Comparison of ENCODE assay signal across 1 cellular context in the genomic region with DNA sequence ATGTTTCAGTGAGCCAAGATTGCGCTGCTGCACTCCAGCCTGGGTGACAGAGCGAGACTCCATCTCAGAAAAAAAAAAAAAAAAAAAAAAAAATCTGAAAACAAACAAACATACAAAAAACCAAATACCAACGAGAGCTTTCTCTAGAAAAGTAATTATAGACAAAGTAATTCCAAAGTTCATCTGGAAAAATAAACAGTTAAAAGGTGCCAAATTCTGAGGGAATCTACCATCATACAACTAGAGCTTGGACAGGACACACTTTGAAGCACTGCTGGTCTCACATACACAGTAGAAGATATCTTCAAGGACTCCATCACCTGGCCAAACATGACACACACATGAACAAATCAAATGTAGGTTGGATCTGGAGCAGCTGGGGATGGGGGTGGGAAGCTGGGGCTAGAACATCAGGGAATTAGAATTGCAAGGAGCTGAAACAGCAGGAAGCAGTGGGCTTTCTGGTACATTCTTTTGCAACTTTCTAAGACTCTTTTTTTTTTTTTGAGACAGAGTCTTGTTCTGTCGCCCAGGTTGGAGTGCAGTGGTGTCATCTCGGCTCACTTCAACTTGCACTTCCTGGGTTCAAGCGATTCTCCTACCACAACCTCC.
TF ChIP-seq lines count a peak whose summit lies in the region.

No MANE protein-coding gene starts in this region.

TF ChIP-seq in HepG2, 621 proteins besides CTCF, POLR2A, EP300 and RAD21 (continued from another document and continues in another):
- TF ChIP-seq PAXIP1 (CRISPR knock-in tag; conservative IDR thresholded peaks at IDR 0.05) (peak; percentile 48; the same call in 1 of the 2 replicates), POLR2AphosphoS2 (IDR thresholded peaks at IDR 0.05; ENCODE audit: low read depth, low read length) (no peak), ZNF772 (CRISPR knock-in tag; IDR thresholded peaks at IDR 0.05) (no peak), ZNF776 (CRISPR knock-in tag; IDR thresholded peaks at IDR 0.05) (no peak), FOXP1 (IDR thresholded peaks at IDR 0.05) (0 out of 2 replicates have a peak, but pooled peaks have one; percentile 11), FOXP1 (CRISPR knock-in tag; IDR thresholded peaks at IDR 0.05) (peak; percentile 50; the same call in 1 of the 2 replicates), WIZ (CRISPR knock-in tag; IDR thresholded peaks at IDR 0.05) (no peak), DPF2 (CRISPR knock-in tag; IDR thresholded peaks at IDR 0.05; ENCODE audit: borderline replicate concordance, low read depth) (no peak), SOX5 (CRISPR knock-in tag; IDR thresholded peaks at IDR 0.05; ENCODE audit: borderline replicate concordance) (peak; percentile 13; the same call in 1 of the 2 replicates), GABPB1 (CRISPR knock-in tag; IDR thresholded peaks at IDR 0.05) (no peak), AHR (CRISPR knock-in tag; IDR thresholded peaks at IDR 0.05) (no peak), NFKBIZ (CRISPR knock-in tag; IDR thresholded peaks at IDR 0.05) (no peak), ZNF761 (CRISPR knock-in tag; conservative IDR thresholded peaks at IDR 0.05) (no peak), ZZZ3 (CRISPR knock-in tag; IDR thresholded peaks at IDR 0.05; ENCODE audit: borderline replicate concordance) (no peak), KLF12 (CRISPR knock-in tag; IDR thresholded peaks at IDR 0.05; ENCODE audit: borderline replicate concordance) (no peak), FOXA1 (IDR thresholded peaks at IDR 0.05) (0 out of 2 replicates have a peak, but pooled peaks have one; percentile 10), FOXA1 (CRISPR knock-in tag; IDR thresholded peaks at IDR 0.05) (no peak), ZFP1 (CRISPR knock-in tag; IDR thresholded peaks at IDR 0.05) (no peak), ZNF362 (CRISPR knock-in tag; IDR thresholded peaks at IDR 0.05; ENCODE audit: borderline replicate concordance) (peak; percentile 51; the same call in 1 of the 2 replicates), MED8 (CRISPR knock-in tag; IDR thresholded peaks at IDR 0.05; ENCODE audit: insufficient replicate concordance) (no peak), ZBTB26 (CRISPR knock-in tag; IDR thresholded peaks at IDR 0.05; ENCODE audit: borderline replicate concordance) (peak; percentile 93), ZNF672 (CRISPR knock-in tag; IDR thresholded peaks at IDR 0.05) (no peak), POLR2G (IDR thresholded peaks at IDR 0.05; ENCODE audit: low read depth, low read length) (no peak), ZMAT5 (CRISPR knock-in tag; IDR thresholded peaks at IDR 0.05; ENCODE audit: borderline replicate concordance, low read depth) (no peak), ZNF20 (CRISPR knock-in tag; IDR thresholded peaks at IDR 0.05) (no peak), GATAD1 (CRISPR knock-in tag; IDR thresholded peaks at IDR 0.05) (no peak), ZBED4 (CRISPR knock-in tag; IDR thresholded peaks at IDR 0.05; ENCODE audit: borderline replicate concordance) (no peak), HNF4A (CRISPR knock-in tag; IDR thresholded peaks at IDR 0.05) (peak; percentile 35), ZFP41 (CRISPR knock-in tag; IDR thresholded peaks at IDR 0.05; ENCODE audit: borderline replicate concordance) (no peak), RBM22 (optimal IDR thresholded peaks at IDR 0.05; ENCODE audit: low read length) (no peak), FOXK1 (CRISPR knock-in tag; IDR thresholded peaks at IDR 0.05; ENCODE audit: borderline replicate concordance, low read depth) (0 out of 2 replicates have a peak, but pooled peaks have one; percentile 19), SMYD3 (CRISPR knock-in tag; IDR thresholded peaks at IDR 0.05) (no peak), ZNF441 (CRISPR knock-in tag; IDR thresholded peaks at IDR 0.05; ENCODE audit: borderline replicate concordance) (no peak), ZBTB3 (CRISPR knock-in tag; IDR thresholded peaks at IDR 0.05; ENCODE audit: borderline replicate concordance, low read depth) (no peak), ZNF34 (CRISPR knock-in tag; IDR thresholded peaks at IDR 0.05; ENCODE audit: borderline replicate concordance) (no peak), MTERF4 (CRISPR knock-in tag; IDR thresholded peaks at IDR 0.05) (no peak), IRX3 (CRISPR knock-in tag; IDR thresholded peaks at IDR 0.05; ENCODE audit: borderline replicate concordance, low read depth) (no peak), ZNF3 (CRISPR knock-in tag; IDR thresholded peaks at IDR 0.05) (no peak), CCDC6 (CRISPR knock-in tag; IDR thresholded peaks at IDR 0.05) (no peak)
- TF ChIP-seq, protein P1, sequence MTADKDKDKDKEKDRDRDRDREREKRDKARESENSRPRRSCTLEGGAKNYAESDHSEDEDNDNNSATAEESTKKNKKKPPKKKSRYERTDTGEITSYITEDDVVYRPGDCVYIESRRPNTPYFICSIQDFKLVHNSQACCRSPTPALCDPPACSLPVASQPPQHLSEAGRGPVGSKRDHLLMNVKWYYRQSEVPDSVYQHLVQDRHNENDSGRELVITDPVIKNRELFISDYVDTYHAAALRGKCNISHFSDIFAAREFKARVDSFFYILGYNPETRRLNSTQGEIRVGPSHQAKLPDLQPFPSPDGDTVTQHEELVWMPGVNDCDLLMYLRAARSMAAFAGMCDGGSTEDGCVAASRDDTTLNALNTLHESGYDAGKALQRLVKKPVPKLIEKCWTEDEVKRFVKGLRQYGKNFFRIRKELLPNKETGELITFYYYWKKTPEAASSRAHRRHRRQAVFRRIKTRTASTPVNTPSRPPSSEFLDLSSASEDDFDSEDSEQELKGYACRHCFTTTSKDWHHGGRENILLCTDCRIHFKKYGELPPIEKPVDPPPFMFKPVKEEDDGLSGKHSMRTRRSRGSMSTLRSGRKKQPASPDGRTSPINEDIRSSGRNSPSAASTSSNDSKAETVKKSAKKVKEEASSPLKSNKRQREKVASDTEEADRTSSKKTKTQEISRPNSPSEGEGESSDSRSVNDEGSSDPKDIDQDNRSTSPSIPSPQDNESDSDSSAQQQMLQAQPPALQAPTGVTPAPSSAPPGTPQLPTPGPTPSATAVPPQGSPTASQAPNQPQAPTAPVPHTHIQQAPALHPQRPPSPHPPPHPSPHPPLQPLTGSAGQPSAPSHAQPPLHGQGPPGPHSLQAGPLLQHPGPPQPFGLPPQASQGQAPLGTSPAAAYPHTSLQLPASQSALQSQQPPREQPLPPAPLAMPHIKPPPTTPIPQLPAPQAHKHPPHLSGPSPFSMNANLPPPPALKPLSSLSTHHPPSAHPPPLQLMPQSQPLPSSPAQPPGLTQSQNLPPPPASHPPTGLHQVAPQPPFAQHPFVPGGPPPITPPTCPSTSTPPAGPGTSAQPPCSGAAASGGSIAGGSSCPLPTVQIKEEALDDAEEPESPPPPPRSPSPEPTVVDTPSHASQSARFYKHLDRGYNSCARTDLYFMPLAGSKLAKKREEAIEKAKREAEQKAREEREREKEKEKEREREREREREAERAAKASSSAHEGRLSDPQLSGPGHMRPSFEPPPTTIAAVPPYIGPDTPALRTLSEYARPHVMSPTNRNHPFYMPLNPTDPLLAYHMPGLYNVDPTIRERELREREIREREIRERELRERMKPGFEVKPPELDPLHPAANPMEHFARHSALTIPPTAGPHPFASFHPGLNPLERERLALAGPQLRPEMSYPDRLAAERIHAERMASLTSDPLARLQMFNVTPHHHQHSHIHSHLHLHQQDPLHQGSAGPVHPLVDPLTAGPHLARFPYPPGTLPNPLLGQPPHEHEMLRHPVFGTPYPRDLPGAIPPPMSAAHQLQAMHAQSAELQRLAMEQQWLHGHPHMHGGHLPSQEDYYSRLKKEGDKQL (CRISPR knock-in tag; IDR thresholded peaks at IDR 0.05; ENCODE audit: low read depth), result no peak
- TF ChIP-seq, protein P2, sequence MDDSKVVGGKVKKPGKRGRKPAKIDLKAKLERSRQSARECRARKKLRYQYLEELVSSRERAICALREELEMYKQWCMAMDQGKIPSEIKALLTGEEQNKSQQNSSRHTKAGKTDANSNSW (CRISPR knock-in tag; IDR thresholded peaks at IDR 0.05; ENCODE audit: borderline replicate concordance), result no peak
- TF ChIP-seq, protein P3, sequence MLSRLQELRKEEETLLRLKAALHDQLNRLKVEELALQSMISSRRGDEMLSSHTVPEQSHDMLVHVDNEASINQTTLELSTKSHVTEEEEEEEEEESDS (CRISPR knock-in tag; IDR thresholded peaks at IDR 0.05; ENCODE audit: borderline replicate concordance), result no peak
- TF ChIP-seq, protein P4, sequence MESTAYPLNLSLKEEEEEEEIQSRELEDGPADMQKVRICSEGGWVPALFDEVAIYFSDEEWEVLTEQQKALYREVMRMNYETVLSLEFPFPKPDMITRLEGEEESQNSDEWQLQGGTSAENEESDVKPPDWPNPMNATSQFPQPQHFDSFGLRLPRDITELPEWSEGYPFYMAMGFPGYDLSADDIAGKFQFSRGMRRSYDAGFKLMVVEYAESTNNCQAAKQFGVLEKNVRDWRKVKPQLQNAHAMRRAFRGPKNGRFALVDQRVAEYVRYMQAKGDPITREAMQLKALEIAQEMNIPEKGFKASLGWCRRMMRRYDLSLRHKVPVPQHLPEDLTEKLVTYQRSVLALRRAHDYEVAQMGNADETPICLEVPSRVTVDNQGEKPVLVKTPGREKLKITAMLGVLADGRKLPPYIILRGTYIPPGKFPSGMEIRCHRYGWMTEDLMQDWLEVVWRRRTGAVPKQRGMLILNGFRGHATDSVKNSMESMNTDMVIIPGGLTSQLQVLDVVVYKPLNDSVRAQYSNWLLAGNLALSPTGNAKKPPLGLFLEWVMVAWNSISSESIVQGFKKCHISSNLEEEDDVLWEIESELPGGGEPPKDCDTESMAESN (CRISPR knock-in tag; conservative IDR thresholded peaks at IDR 0.05), result no peak
